Comparison of ENCODE assay signal across 14 cellular contexts in genomic region chr17:40862985-40863733, GRCh38. TPM values are rescaled to one million over a fixed set of nuclear protein-coding genes. Genes with fewer than 3 reads are reported as not detected.
DNase-seq lines count a peak whose midpoint lies in the region; ATAC-seq and TF ChIP-seq lines count a peak whose summit lies in the region.
"Had no signal": no experiment of that assay in that cellular context is flagged by ENCODE, and none has a peak within 500 bp of the region (broad histone marks: within the 10 kb centered on the region; RNA-seq: fewer than 3 reads in every experiment).

No MANE protein-coding gene starts in this region.

- H3K79me2 ChIP-seq in smooth muscle cell (ENCODE audit: low read depth), result no peaks in the 10 kb centered on the region

- no peaks in the 10 kb centered on the region for H3K36me3 Mint-ChIP-seq in activated T-cell treated with anti-CD3 and anti-CD28 coated beads, Interleukin-2, amount 50 U/mL, for 72 hours (ENCODE audit: insufficient read depth in 2 of 2)
- H3K36me3 Mint-ChIP-seq: naive B cell had no signal

- no peaks in the 10 kb centered on the region for H4K20me1 ChIP-seq in smooth muscle cell (ENCODE audit: low read depth)
- H4K20me1 ChIP-seq: BLaER1 treated with 17β-estradiol and CSF1 and Interleukin-3, amounts not matched to agents 10 nM and 100 nM had no signal

- 0 out of 2 replicates have a peak overlapping the region, but pooled peaks have one; percentile 19 for H3K27ac ChIP-seq in SK-N-MC
- H3K27ac ChIP-seq in smooth muscle cell (ENCODE audit: low read depth), result no peak overlapping the region
- H3K27ac ChIP-seq: BLaER1 treated with 17β-estradiol and CSF1 and Interleukin-3, amounts not matched to agents 10 nM and 100 nM; heart right ventricle had no signal

- no peak overlapping the region for H3K4me3 ChIP-seq in SK-N-MC
- no peak overlapping the region for H3K4me3 ChIP-seq in fibroblast of pulmonary artery (replicated peaks; ENCODE audit: low read depth, low read length)
- H3K4me3 ChIP-seq in smooth muscle cell, result no peak overlapping the region
- H3K4me3 ChIP-seq: BLaER1 treated with 17β-estradiol and CSF1 and Interleukin-3, amounts not matched to agents 10 nM and 100 nM; heart right ventricle had no signal

- no peak for ATAC-seq in activated T-cell treated with anti-CD3 and anti-CD28 coated beads, Interleukin-2, amount 50 U/mL, for 72 hours (replicated peaks in 1 of 2)
- no peak for ATAC-seq in HG03039 (IDR thresholded peaks at IDR 0.05; ENCODE audit: unreplicated experiment)
- ATAC-seq: heart right ventricle had no signal

- peak; percentile 43 for TF ChIP-seq CTCF in fibroblast of pulmonary artery (IDR thresholded peaks at IDR 0.05; ENCODE audit: low read length, missing control alignments)
- TF ChIP-seq CTCF in smooth muscle cell (IDR thresholded peaks at IDR 0.05; ENCODE audit: borderline replicate concordance, insufficient read depth, poor library complexity, severe bottlenecking), result peak; percentile 39

- no peaks in the 10 kb centered on the region for H3F3A ChIP-seq in smooth muscle cell (ENCODE audit: low read depth)

- 56% methylated on average over 37 of the region's 39 CpGs for WGBS in smooth muscle cell (ENCODE audit: low lambda C conversion rate)

- H3K27me3 Mint-ChIP-seq in activated T-cell treated with anti-CD3 and anti-CD28 coated beads, Interleukin-2, amount 50 U/mL, for 72 hours (ENCODE audit: low read depth), result peaks cover 9% of the 10 kb centered on the region

- H3K9me3 ChIP-seq in SK-N-MC (ENCODE audit: low read depth, low read length), result no peaks in the 10 kb centered on the region
- H3K9me3 ChIP-seq in smooth muscle cell (replicated peaks; ENCODE audit: low read depth), result no peaks in the 10 kb centered on the region
- H3K9me3 ChIP-seq: BLaER1 treated with 17β-estradiol and CSF1 and Interleukin-3, amounts not matched to agents 10 nM and 100 nM; heart right ventricle had no signal

- DNase-seq in activated T-cell treated with anti-CD3 and anti-CD28 coated beads, Interleukin-2, amount 50 U/mL, for 72 hours, result peak; percentile 16 to 35
- DNase-seq in activated T-cell treated with anti-CD3 and anti-CD28 coated beads for 4 hours (no peak), SK-N-MC (ENCODE audit: low read depth, low spot score) (no peak), fibroblast of pulmonary artery (ENCODE audit: low read depth) (peak; percentile 10), smooth muscle cell (lab: John Stamatoyannopoulos, UW; ENCODE audit: unreplicated experiment) (no peak), activated gamma-delta T cell treated with Interleukin-2 at 50 U/mL for 16 hours (no peak), hypothalamus (lab: John Stamatoyannopoulos, UW) (no peak)
- DNase-seq: activated T-cell treated with anti-CD3 and anti-CD28 coated beads, Interleukin-2, amount 50 U/mL, for 1 hour; cerebellar nuclear complex; naive B cell; NCI-H345 had no signal

- H3K4me1 Mint-ChIP-seq in activated T-cell treated with anti-CD3 and anti-CD28 coated beads, Interleukin-2, amount 50 U/mL, for 72 hours (ENCODE audit: low read depth), result no peaks in the 10 kb centered on the region
- H3K4me1 Mint-ChIP-seq: naive B cell had no signal

- H3K4me1 ChIP-seq in smooth muscle cell (ENCODE audit: low read depth), result no peaks in the 10 kb centered on the region
- H3K4me1 ChIP-seq: heart right ventricle had no signal

- no peak overlapping the region for H3K4me2 ChIP-seq in smooth muscle cell
- H3K4me2 ChIP-seq: BLaER1 treated with 17β-estradiol and CSF1 and Interleukin-3, amounts not matched to agents 10 nM and 100 nM had no signal

- no peak overlapping the region for H2AFZ ChIP-seq in smooth muscle cell (ENCODE audit: low read depth)

- H3K27ac Mint-ChIP-seq in activated T-cell treated with anti-CD3 and anti-CD28 coated beads, Interleukin-2, amount 50 U/mL, for 72 hours, result no peak overlapping the region
- H3K27ac Mint-ChIP-seq: naive B cell had no signal

- H3K36me3 ChIP-seq in SK-N-MC (ENCODE audit: insufficient read depth, low read length), result peaks cover 25% of the 10 kb centered on the region
- H3K36me3 ChIP-seq in smooth muscle cell (ENCODE audit: low read depth), result no peaks in the 10 kb centered on the region
- H3K36me3 ChIP-seq: BLaER1 treated with 17β-estradiol and CSF1 and Interleukin-3, amounts not matched to agents 10 nM and 100 nM; heart right ventricle had no signal

- no peak overlapping the region for H3K4me3 Mint-ChIP-seq in activated T-cell treated with anti-CD3 and anti-CD28 coated beads, Interleukin-2, amount 50 U/mL, for 72 hours

- H3K9me3 Mint-ChIP-seq in activated T-cell treated with anti-CD3 and anti-CD28 coated beads, Interleukin-2, amount 50 U/mL, for 72 hours, result no peaks in the 10 kb centered on the region
- H3K9me3 Mint-ChIP-seq: naive B cell had no signal

- H3K9ac ChIP-seq in SK-N-MC (ENCODE audit: insufficient read length) (no peak overlapping the region), smooth muscle cell (ENCODE audit: low read depth) (no peak overlapping the region)
- H3K9ac ChIP-seq: BLaER1 treated with 17β-estradiol and CSF1 and Interleukin-3, amounts not matched to agents 10 nM and 100 nM had no signal

- no peaks in the 10 kb centered on the region for H3K27me3 ChIP-seq in smooth muscle cell (ENCODE audit: low read depth)
- H3K27me3 ChIP-seq: BLaER1 treated with 17β-estradiol and CSF1 and Interleukin-3, amounts not matched to agents 10 nM and 100 nM had no signal

RNA-seq across cellular contexts. Expression of gene KRT12, which starts 3.9 kb away (rescaled TPM):
- not detected for total RNA-seq in activated T-cell treated with anti-CD3 and anti-CD28 coated beads, Interleukin-2, amount 50 U/mL, for 72 hours
- total RNA-seq in smooth muscle cell, result not detected in 2 replicates
- not detected in 2 replicates for polyA plus RNA-seq in smooth muscle cell
- total RNA-seq: heart right ventricle had no signal
- polyA plus RNA-seq: heart right ventricle had no signal

RNA-seq across cellular contexts. Expression of gene KRT20, which starts 21.9 kb away (rescaled TPM):
- total RNA-seq in activated T-cell treated with anti-CD3 and anti-CD28 coated beads, Interleukin-2, amount 50 U/mL, for 72 hours, result not detected
- total RNA-seq in smooth muscle cell, result not detected in 2 replicates
- not detected in 2 replicates for polyA plus RNA-seq in smooth muscle cell
- total RNA-seq: heart right ventricle had no signal
- polyA plus RNA-seq: heart right ventricle had no signal

RNA-seq across cellular contexts. Expression of gene KRT10, which starts 40.7 kb away (rescaled TPM):
- 10 to 100 TPM; 59.1 to 59.3 TPM for total RNA-seq in activated T-cell treated with anti-CD3 and anti-CD28 coated beads, Interleukin-2, amount 50 U/mL, for 72 hours
- 29.0 and 48.0 TPM in 2 replicates for total RNA-seq in smooth muscle cell
- polyA plus RNA-seq in smooth muscle cell, result 186 and 189 TPM in 2 replicates

Comparison
In these comparisons a context has a peak if more than half of its experiments do, and no peak if none do; other contexts are left out.
1. DNase-seq: peak in activated T-cell treated with anti-CD3 and anti-CD28 coated beads, Interleukin-2, amount 50 U/mL, for 72 hours (2 of 2) and fibroblast of pulmonary artery (single experiment); none in activated T-cell treated with anti-CD3 and anti-CD28 coated beads for 4 hours (single experiment), SK-N-MC (single experiment), smooth muscle cell (single experiment), activated gamma-delta T cell treated with Interleukin-2 at 50 U/mL for 16 hours (single experiment) and hypothalamus (0 of 51).